1 cellular context compared by ENCODE assay signal in the genomic region with DNA sequence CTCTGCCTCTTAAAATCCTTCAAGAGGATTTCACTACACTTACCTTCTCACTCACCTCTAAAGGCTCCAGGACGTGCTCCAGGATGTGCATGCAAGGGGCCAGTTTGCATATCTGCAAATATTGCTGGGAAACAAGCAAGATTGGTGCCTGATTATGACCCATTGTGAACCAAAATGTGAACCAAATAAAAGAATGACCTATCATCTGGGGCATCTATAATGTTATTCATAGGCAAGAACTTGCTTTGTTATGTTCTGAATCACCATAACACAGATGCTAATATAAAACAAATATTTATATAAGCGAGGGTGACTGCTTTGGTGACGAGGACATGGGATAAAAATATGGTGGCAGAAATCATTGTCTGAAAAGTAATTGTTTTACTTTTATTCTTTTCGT.
TF ChIP-seq lines count a peak whose summit lies in the region.

No MANE protein-coding gene starts in this region.

TF ChIP-seq in GM23338, 12 proteins besides CTCF, POLR2A, EP300 and RAD21 (continued from another document):
- TF ChIP-seq, protein P1, sequence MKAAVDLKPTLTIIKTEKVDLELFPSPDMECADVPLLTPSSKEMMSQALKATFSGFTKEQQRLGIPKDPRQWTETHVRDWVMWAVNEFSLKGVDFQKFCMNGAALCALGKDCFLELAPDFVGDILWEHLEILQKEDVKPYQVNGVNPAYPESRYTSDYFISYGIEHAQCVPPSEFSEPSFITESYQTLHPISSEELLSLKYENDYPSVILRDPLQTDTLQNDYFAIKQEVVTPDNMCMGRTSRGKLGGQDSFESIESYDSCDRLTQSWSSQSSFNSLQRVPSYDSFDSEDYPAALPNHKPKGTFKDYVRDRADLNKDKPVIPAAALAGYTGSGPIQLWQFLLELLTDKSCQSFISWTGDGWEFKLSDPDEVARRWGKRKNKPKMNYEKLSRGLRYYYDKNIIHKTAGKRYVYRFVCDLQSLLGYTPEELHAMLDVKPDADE (IDR thresholded peaks at IDR 0.05) = no peak
- TF ChIP-seq, protein P2, sequence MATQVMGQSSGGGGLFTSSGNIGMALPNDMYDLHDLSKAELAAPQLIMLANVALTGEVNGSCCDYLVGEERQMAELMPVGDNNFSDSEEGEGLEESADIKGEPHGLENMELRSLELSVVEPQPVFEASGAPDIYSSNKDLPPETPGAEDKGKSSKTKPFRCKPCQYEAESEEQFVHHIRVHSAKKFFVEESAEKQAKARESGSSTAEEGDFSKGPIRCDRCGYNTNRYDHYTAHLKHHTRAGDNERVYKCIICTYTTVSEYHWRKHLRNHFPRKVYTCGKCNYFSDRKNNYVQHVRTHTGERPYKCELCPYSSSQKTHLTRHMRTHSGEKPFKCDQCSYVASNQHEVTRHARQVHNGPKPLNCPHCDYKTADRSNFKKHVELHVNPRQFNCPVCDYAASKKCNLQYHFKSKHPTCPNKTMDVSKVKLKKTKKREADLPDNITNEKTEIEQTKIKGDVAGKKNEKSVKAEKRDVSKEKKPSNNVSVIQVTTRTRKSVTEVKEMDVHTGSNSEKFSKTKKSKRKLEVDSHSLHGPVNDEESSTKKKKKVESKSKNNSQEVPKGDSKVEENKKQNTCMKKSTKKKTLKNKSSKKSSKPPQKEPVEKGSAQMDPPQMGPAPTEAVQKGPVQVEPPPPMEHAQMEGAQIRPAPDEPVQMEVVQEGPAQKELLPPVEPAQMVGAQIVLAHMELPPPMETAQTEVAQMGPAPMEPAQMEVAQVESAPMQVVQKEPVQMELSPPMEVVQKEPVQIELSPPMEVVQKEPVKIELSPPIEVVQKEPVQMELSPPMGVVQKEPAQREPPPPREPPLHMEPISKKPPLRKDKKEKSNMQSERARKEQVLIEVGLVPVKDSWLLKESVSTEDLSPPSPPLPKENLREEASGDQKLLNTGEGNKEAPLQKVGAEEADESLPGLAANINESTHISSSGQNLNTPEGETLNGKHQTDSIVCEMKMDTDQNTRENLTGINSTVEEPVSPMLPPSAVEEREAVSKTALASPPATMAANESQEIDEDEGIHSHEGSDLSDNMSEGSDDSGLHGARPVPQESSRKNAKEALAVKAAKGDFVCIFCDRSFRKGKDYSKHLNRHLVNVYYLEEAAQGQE (IDR thresholded peaks at IDR 0.05; ENCODE audit: unreplicated experiment) = no peak
- no peak for TF ChIP-seq STAT1 (IDR thresholded peaks at IDR 0.05; ENCODE audit: unreplicated experiment)
- TF ChIP-seq EZH2phosphoT487 (IDR thresholded peaks at IDR 0.05; ENCODE audit: unreplicated experiment) = no peak
